In the genomic region with DNA sequence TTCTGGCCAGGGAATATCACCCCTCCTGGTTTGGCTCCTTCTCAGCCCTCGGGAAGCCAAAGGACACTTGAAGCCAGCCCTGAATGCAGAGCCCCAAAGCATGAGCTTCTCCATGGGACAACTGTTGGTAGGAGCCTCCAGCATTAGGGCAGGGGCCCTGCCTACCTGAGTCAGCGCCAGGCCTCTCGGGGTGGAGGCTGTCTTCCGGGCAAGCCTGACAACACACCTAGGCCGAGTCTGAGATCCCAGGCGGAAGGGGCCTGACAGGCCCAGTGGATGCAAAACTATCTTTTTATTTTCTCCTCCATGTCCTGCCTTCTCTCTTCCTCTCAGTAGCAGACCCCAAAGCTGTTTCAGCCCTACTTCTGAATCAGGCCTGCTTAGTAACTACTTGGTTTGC, we compare ENCODE assay signal across 11 cellular contexts. TPM values are rescaled to one million over a fixed set of nuclear protein-coding genes. Genes with fewer than 3 reads are reported as not detected.
DNase-seq lines count a peak whose midpoint lies in the region; ATAC-seq and TF ChIP-seq lines count a peak whose summit lies in the region.
"Had no signal": no experiment of that assay in that cellular context is flagged by ENCODE, and none has a peak within 500 bp of the region (broad histone marks: within the 10 kb centered on the region; RNA-seq: fewer than 3 reads in every experiment).

No MANE protein-coding gene starts in this region.

- ATAC-seq in PC-3 (no peak), natural killer cell (no peak), HG03460 (IDR thresholded peaks at IDR 0.05; ENCODE audit: unreplicated experiment) (no peak)

- in situ Hi-C loops in GM13977 (cut with MboI; ENCODE audit: low pct_unique_long_range_greater_than_20kb, low sequenced_read_pairs, unreplicated experiment) = no loop called here

- POLR2A ChIA-PET in PC-3 (lab: Charles Lee; ENCODE audit: unreplicated experiment) = no interaction called here

- H3K4me1 Mint-ChIP-seq in natural killer cell = peaks cover 70 to 77% of the 10 kb centered on the region in 2 donors

- H3K36me3 ChIP-seq in BLaER1 treated with 17β-estradiol and CSF1 and Interleukin-3, amounts not matched to agents 10 nM and 100 nM = peaks cover 28 to 74% (median 55%) of the 10 kb centered on the region in 11 experiments
- H3K36me3 ChIP-seq in PC-3 (ENCODE audit: low read depth, low read length) (peaks cover 4% of the 10 kb centered on the region; the same call in 1 of the 2 replicates), endocrine pancreas (ENCODE audit: control insufficient read depth, insufficient read depth, low read length) (no peaks in the 10 kb centered on the region)

- BruUV-seq in PC-3 (replicated peaks; lab: Mats Ljungman, UMichigan) = no TSS peak

- H3K4me3 ChIP-seq in BLaER1 treated with 17β-estradiol and CSF1 and Interleukin-3, amounts not matched to agents 10 nM and 100 nM = peak overlapping the region in 2 of 10 experiments; percentile 55 to 65; a peak in 1 of 20 replicates
- H3K4me3 ChIP-seq in PC-3 (ENCODE audit: low read length) (peak overlapping the region; percentile 64), endocrine pancreas (ENCODE audit: control insufficient read depth, insufficient read depth, low read length) (peak overlapping the region; percentile 47)

- intact Hi-C loops in PC-3 (cut with micrococcal nuclease) = no loop called here
- intact Hi-C loops in natural killer cell (cut with micrococcal nuclease) = loop anchor here (2.0 to 5.0 kb wide), 3 partner anchors 17 to 52 kb away; a partner anchor contains a TSS

- DNase-seq in PC-3 = no peak
- no peak for DNase-seq in natural killer cell
- no peak for DNase-seq in RKO (ENCODE audit: low spot score)
- DNase-seq in GM13977 (ENCODE audit: low spot score) = no peak
- DNase-seq in NCI-H1092 treated with DMSO at 0.1 percent for 48 hours (lab: John Stamatoyannopoulos, UW) = no peak
- DNase-seq: IMR-90, left cardiac atrium, NCI-H774 had no signal

- peak overlapping the region; percentile 94 for H3K27ac Mint-ChIP-seq in natural killer cell

- H3K9ac ChIP-seq in BLaER1 treated with 17β-estradiol and CSF1 and Interleukin-3, amounts not matched to agents 10 nM and 100 nM = peak overlapping the region in 10 of 11 experiments; percentile 56 to 76 (median 69); a peak in 15 of 22 replicates
- H3K9ac ChIP-seq in PC-3 (ENCODE audit: low read length) = peak overlapping the region; percentile 75
- peak overlapping the region; percentile 90 for H3K9ac ChIP-seq in endocrine pancreas (ENCODE audit: control insufficient read depth, insufficient read depth, low read length)

- no peaks in the 10 kb centered on the region for H3K9me3 Mint-ChIP-seq in natural killer cell

- no peak for TF ChIP-seq CTCF in PC-3 (conservative IDR thresholded peaks at IDR 0.05; ENCODE audit: low read depth, low read length)
- TF ChIP-seq CTCF in natural killer cell (IDR thresholded peaks at IDR 0.05) = no peak
- no peak for TF ChIP-seq CTCF in GM13977 (IDR thresholded peaks at IDR 0.05; ENCODE audit: extremely low read depth, insufficient read depth, missing control alignments)

- H3F3A ChIP-seq in PC-3 (ENCODE audit: low read length, unreplicated experiment) = peaks cover 4% of the 10 kb centered on the region

- peak overlapping the region; percentile 93 for H3K4me3 Mint-ChIP-seq in natural killer cell

- H4K20me1 ChIP-seq in BLaER1 treated with 17β-estradiol and CSF1 and Interleukin-3, amounts not matched to agents 10 nM and 100 nM = peaks cover 94 to 100% (median 98%) of the 10 kb centered on the region in 11 experiments
- H4K20me1 ChIP-seq in PC-3 (ENCODE audit: low read length) = peaks cover 42% of the 10 kb centered on the region; the same call in 1 of the 2 replicates

- peak overlapping the region; percentile 90 to 98 (median 94) for H3K4me2 ChIP-seq in BLaER1 treated with 17β-estradiol and CSF1 and Interleukin-3, amounts not matched to agents 10 nM and 100 nM
- peak overlapping the region; percentile 83 for H3K4me2 ChIP-seq in PC-3 (ENCODE audit: low read length)

- H3K79me2 ChIP-seq in PC-3 (ENCODE audit: low read length) = peaks cover 84% of the 10 kb centered on the region

- no peaks in the 10 kb centered on the region for H3K36me3 Mint-ChIP-seq in natural killer cell

- no peaks in the 10 kb centered on the region for H3K27me3 ChIP-seq in BLaER1 treated with 17β-estradiol and CSF1 and Interleukin-3, amounts not matched to agents 10 nM and 100 nM
- H3K27me3 ChIP-seq in PC-3 (ENCODE audit: low read length) (no peaks in the 10 kb centered on the region), endocrine pancreas (ENCODE audit: control insufficient read depth, insufficient read depth, low read length) (no peaks in the 10 kb centered on the region)

- H3K27ac ChIP-seq in BLaER1 treated with 17β-estradiol and CSF1 and Interleukin-3, amounts not matched to agents 10 nM and 100 nM = peak overlapping the region in 10 of 11 experiments; percentile 70 to 86 (median 76); a peak in 19 of 22 replicates
- H3K27ac ChIP-seq in PC-3 (ENCODE audit: low read length) = peak overlapping the region; percentile 88

- peaks cover 0 to 6% (median 0%) of the 10 kb centered on the region in 11 experiments; a peak in 2 of 22 replicates for H3K9me3 ChIP-seq in BLaER1 treated with 17β-estradiol and CSF1 and Interleukin-3, amounts not matched to agents 10 nM and 100 nM (replicated peaks in 1 of 11)
- H3K9me3 ChIP-seq in PC-3 (ENCODE audit: low read length) = no peaks in the 10 kb centered on the region
- no peaks in the 10 kb centered on the region for H3K9me3 ChIP-seq in endocrine pancreas (ENCODE audit: control insufficient read depth, low read length)

- no peak overlapping the region for H2AFZ ChIP-seq in PC-3 (ENCODE audit: low read length)

- H3K27me3 Mint-ChIP-seq in natural killer cell (ENCODE audit: low read depth in 2 of 2) = no peaks in the 10 kb centered on the region

- peaks cover 45 to 88% (median 69%) of the 10 kb centered on the region in 10 experiments for H3K4me1 ChIP-seq in BLaER1 treated with 17β-estradiol and CSF1 and Interleukin-3, amounts not matched to agents 10 nM and 100 nM
- H3K4me1 ChIP-seq in PC-3 (ENCODE audit: insufficient read depth, low read length) (peaks cover 28% of the 10 kb centered on the region), endocrine pancreas (ENCODE audit: control insufficient read depth, insufficient read depth, low read length) (peaks cover 8% of the 10 kb centered on the region)

- CTCF ChIA-PET in PC-3 (lab: Charles Lee) = no interaction called here

- H3K9me2 ChIP-seq in PC-3 (replicated peaks; ENCODE audit: low read length) = no peaks in the 10 kb centered on the region

RNA-seq across cellular contexts. Expression of a gene that starts 27.6 kb away (rescaled TPM):
- total RNA-seq in PC-3 (2014; rRNA removed) = 1.2 and 1.4 TPM in 2 replicates
- not detected for total RNA-seq in natural killer cell

RNA-seq across cellular contexts. Expression of a gene that starts 49.5 kb away (rescaled TPM):
- 20.9 and 26.7 TPM in 2 replicates for total RNA-seq in PC-3 (2014; rRNA removed)
- total RNA-seq in natural killer cell = 10 to 100 TPM; 44.8 to 72.1 (median 57.4) TPM

RNA-seq across cellular contexts. Expression of a gene that starts 50.4 kb away (rescaled TPM):
- total RNA-seq in PC-3 (2014; rRNA removed) (60.1 and 66.5 TPM in 2 replicates), natural killer cell (10 to 100 TPM; 63.8 to 88.4 (median 80.2) TPM)
